Comparison of ENCODE assay signal across 1 cellular context in the genomic region with DNA sequence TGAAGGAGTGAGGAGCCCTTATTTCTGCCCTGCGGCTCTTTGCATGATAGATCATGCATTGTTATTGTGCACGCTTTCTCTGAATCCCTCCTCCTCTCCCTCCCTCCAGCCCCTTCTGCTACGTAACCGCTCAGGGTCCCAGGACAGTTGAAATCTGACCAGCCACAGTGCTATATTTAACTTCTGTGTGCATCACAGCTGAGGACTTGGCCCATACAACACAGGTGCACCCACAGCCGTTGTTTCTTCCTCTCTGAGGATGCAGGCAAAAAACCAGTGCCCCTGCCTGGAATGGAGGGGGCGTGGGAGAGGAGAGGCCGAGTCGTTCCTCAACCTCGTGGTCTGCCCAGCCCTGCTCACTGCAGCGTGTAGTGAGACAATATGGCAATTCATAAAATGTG.
TF ChIP-seq lines count a peak whose summit lies in the region.

No MANE protein-coding gene starts in this region.

TF ChIP-seq in H1, 55 proteins besides CTCF, POLR2A, EP300 and RAD21:
- no peak for TF ChIP-seq CHD2 (IDR thresholded peaks at IDR 0.05; ENCODE audit: low read length)
- no peak for TF ChIP-seq NRF1 (IDR thresholded peaks at IDR 0.05; ENCODE audit: low read depth, low read length)
- no peak for TF ChIP-seq RXRA (IDR thresholded peaks at IDR 0.05; ENCODE audit: insufficient read depth, low read depth, low read length)
- TF ChIP-seq EZH2 (IDR thresholded peaks at IDR 0.05; ENCODE audit: low read depth, low read length, severe bottlenecking) = no peak
- TF ChIP-seq CBX5 (IDR thresholded peaks at IDR 0.05; ENCODE audit: low read depth, low read length) = no peak
